ENCODE assay signal across 26 cellular contexts in the genomic region with DNA sequence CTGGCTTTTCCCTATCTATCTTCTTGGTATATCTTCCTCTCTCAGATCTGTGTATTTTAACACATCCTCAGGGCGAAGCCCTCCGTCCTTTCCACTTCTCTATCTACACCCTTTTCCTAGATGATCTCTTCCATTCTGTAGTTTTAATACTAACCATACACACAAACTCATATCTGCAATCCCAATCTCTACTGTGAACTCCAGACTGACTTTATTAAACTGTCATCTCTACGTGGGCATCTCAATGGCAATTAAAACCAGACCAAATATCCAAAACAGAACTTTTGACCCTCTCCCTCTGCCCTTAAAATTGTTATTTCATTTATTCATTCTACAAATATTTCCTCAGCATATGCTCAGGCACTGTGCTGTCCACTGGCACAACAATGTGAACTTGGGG.
"Had no signal": no experiment of that assay in that cellular context is flagged by ENCODE, and none has a peak within 500 bp of the region (broad histone marks: within the 10 kb centered on the region; RNA-seq: fewer than 3 reads in every experiment).

No MANE protein-coding gene starts in this region.

- H3K9me3 ChIP-seq: left ventricle myocardium inferior, ovary, prostate gland, sigmoid colon, spleen, tibial nerve, uterus had no signal

- H3K27ac Mint-ChIP-seq: mesothelial cell of epicardium; stimulated activated effector memory CD8-positive, alpha-beta T cell treated with anti-CD3 and anti-CD28 coated beads, Interleukin-12 subunit alpha, Interleukin-12 subunit beta, amount 100 ng/mL, for 72 hours; stimulated activated naive CD8-positive, alpha-beta T cell treated with anti-CD3 and anti-CD28 coated beads, Interleukin-15, Interleukin-2, amounts not matched to agents 100 ng/mL and 50 ng/mL, for 24 hours; type B pancreatic cell had no signal

- H3K4me3 Mint-ChIP-seq: immature natural killer cell; mesothelial cell of epicardium; naive B cell; natural killer cell; stimulated activated effector memory CD8-positive, alpha-beta T cell treated with anti-CD3 and anti-CD28 coated beads, Interleukin-12 subunit alpha, Interleukin-12 subunit beta, amount 100 ng/mL, for 72 hours; stimulated activated naive CD8-positive, alpha-beta T cell treated with anti-CD3 and anti-CD28 coated beads, Interleukin-15, Interleukin-2, amounts not matched to agents 100 ng/mL and 50 ng/mL, for 24 hours; type B pancreatic cell had no signal

- H3K27me3 Mint-ChIP-seq: naive B cell; stimulated activated naive CD8-positive, alpha-beta T cell treated with anti-CD3 and anti-CD28 coated beads, Interleukin-15, Interleukin-2, amounts not matched to agents 100 ng/mL and 50 ng/mL, for 24 hours; type B pancreatic cell had no signal

- H3K36me3 ChIP-seq: left ventricle myocardium inferior, ovary, prostate gland, sigmoid colon, spleen, tibial nerve, uterus had no signal

- H3K9me3 Mint-ChIP-seq: immature natural killer cell; natural killer cell; stimulated activated effector memory CD8-positive, alpha-beta T cell treated with anti-CD3 and anti-CD28 coated beads, Interleukin-12 subunit alpha, Interleukin-12 subunit beta, amount 100 ng/mL, for 72 hours; stimulated activated naive CD8-positive, alpha-beta T cell treated with anti-CD3 and anti-CD28 coated beads, Interleukin-15, Interleukin-2, amounts not matched to agents 100 ng/mL and 50 ng/mL, for 24 hours had no signal

- H3K27ac ChIP-seq: left ventricle myocardium inferior, ovary, prostate gland, sigmoid colon, spleen, tibial nerve, uterus had no signal

- H3K36me3 Mint-ChIP-seq: immature natural killer cell, natural killer cell had no signal

- H3K4me3 ChIP-seq: left ventricle myocardium inferior, lung, ovary, prostate gland, sigmoid colon, spleen, tibial nerve, uterus had no signal

- ATAC-seq: natural killer cell; right cardiac atrium; stimulated activated effector memory CD8-positive, alpha-beta T cell treated with anti-CD3 and anti-CD28 coated beads, Interleukin-12 subunit alpha, Interleukin-12 subunit beta, amount 100 ng/mL, for 72 hours had no signal

- H3K4me1 ChIP-seq: prostate gland had no signal

- FAIRE-seq: islet of Langerhans, small intestine had no signal

- DNase-seq: hypothalamus; immature natural killer cell; kidney; left ventricle myocardium inferior; mesendoderm; naive B cell; natural killer cell; ovary; posterior cingulate gyrus; retina; right cardiac atrium; sigmoid colon; small intestine; spleen; stimulated activated CD4-positive, alpha-beta T cell treated with anti-CD3 and anti-CD28 coated beads, Interleukin-4, amount 100 ng/mL, for 24 hours; stimulated activated naive CD4-positive, alpha-beta T cell; substantia nigra; uterus had no signal

- H3K27me3 ChIP-seq: ovary, sigmoid colon, spleen, tibial nerve, uterus had no signal
